In the genomic region with DNA sequence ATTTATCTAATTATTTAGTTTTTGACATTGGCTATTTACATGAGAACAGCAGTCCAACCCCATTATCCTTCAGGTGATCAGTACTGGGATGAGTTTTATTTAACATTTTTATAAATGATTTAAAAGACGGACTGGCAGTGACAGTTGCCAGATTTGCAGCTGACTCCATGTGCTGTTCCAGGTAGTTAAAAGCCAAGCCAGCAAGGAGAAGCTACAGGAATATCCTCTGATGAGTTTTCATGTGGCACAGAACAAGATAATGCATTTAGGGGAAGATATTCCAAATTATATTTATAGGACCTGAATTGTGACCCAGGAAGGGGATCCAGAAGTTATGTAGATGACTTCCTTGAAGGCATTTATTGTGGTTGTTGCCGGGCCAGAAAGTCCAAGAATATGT, we compare ENCODE assay signal across 1 cellular context.
TF ChIP-seq lines count a peak whose summit lies in the region.

No MANE protein-coding gene starts in this region.

TF ChIP-seq in H1, 55 proteins besides CTCF, POLR2A, EP300 and RAD21:
- TF ChIP-seq TCF12 (IDR thresholded peaks at IDR 0.05; ENCODE audit: low read depth, low read length) (no peak), KDM5A (IDR thresholded peaks at IDR 0.05; ENCODE audit: low read length) (no peak), SAP30 (IDR thresholded peaks at IDR 0.05; ENCODE audit: insufficient read depth, insufficient replicate concordance, low read length) (no peak), CBX8 (IDR thresholded peaks at IDR 0.05; ENCODE audit: borderline replicate concordance, low read depth, low read length) (no peak)
